8 cellular contexts compared by ENCODE assay signal in genomic region chr15:69298697-69299441, GRCh38. TPM values are rescaled to one million over a fixed set of nuclear protein-coding genes. Genes with fewer than 3 reads are reported as not detected.
DNase-seq lines count a peak whose midpoint lies in the region; ATAC-seq and TF ChIP-seq lines count a peak whose summit lies in the region.

Gene PAQR5 (plus strand): TSS chr15:69298912. CDS start chr15:69360081, 61,169 bp downstream.

- H3K27me3 ChIP-seq in HUES6 (ENCODE audit: control insufficient read depth, insufficient read depth, low read length) = peaks cover 63% of the 10 kb centered on the region
- peaks cover 27% of the 10 kb centered on the region for H3K27me3 ChIP-seq in trophoblast cell (ENCODE audit: insufficient read depth, low read length)

- CTCF ChIA-PET in activated B cell treated with CpG ODN at 0.5 μM for 24 hours (lab: Charles Lee) = no interaction called here

- no peak within 1 kb of the TSS for H3K23ac ChIP-seq in trophoblast cell (ENCODE audit: low read length)

- H3K9me3 Mint-ChIP-seq in CD14-positive monocyte (peaks cover 0 to 10% (median 1%) of the 10 kb centered on the region in 7 donors), activated B cell treated with CpG ODN at 0.5 μM for 24 hours (no peaks in the 10 kb centered on the region), glutamatergic neuron (ENCODE audit: unreplicated experiment) (no peaks in the 10 kb centered on the region)

- H3K4me3 ChIP-seq in HUES6 (ENCODE audit: low read depth, low read length) = peak within 1 kb of the TSS; percentile 73
- H3K4me3 ChIP-seq in trophoblast cell (ENCODE audit: low read depth, low read length) = peak within 1 kb of the TSS; percentile 63

- no peak within 1 kb of the TSS for H2AK5ac ChIP-seq in trophoblast cell (ENCODE audit: low read length)

- no peak within 1 kb of the TSS for H3K27ac ChIP-seq in HUES6 (ENCODE audit: low read depth, low read length)
- H3K27ac ChIP-seq in trophoblast cell (ENCODE audit: low read depth, low read length) = no peak within 1 kb of the TSS

- H3K18ac ChIP-seq in trophoblast cell (ENCODE audit: low read length) = no peak within 1 kb of the TSS

- no peaks in the 10 kb centered on the region for H3K9me3 ChIP-seq in HUES6 (ENCODE audit: control insufficient read depth, insufficient read depth, low read depth, low read length)
- peaks cover 2% of the 10 kb centered on the region for H3K9me3 ChIP-seq in trophoblast cell (ENCODE audit: insufficient read depth, low read depth, low read length)

- H3K27me3 Mint-ChIP-seq in CD14-positive monocyte (ENCODE audit: low read depth in 3 of 3) (peaks cover 44 to 61% (median 53%) of the 10 kb centered on the region in 3 donors), activated B cell treated with CpG ODN at 0.5 μM for 24 hours (peaks cover 49% of the 10 kb centered on the region), glutamatergic neuron (ENCODE audit: unreplicated experiment) (peaks cover 2% of the 10 kb centered on the region)

- POLR2A ChIA-PET in activated B cell treated with CpG ODN at 0.5 μM for 24 hours (lab: Charles Lee) = no interaction called here

- no peak within 1 kb of the TSS for H2BK12ac ChIP-seq in trophoblast cell (ENCODE audit: low read length)

- no peak within 1 kb of the TSS for H2BK120ac ChIP-seq in trophoblast cell (ENCODE audit: insufficient read depth, low read length, poor library complexity)

- H2AFZ ChIP-seq in trophoblast cell (ENCODE audit: insufficient read depth, low read length, poor library complexity) = peak within 1 kb of the TSS; percentile 13

- intact Hi-C loops in CD14-positive monocyte (cut with micrococcal nuclease) = no loop called here
- intact Hi-C loops in activated B cell treated with CpG ODN at 0.5 μM for 24 hours (cut with micrococcal nuclease) = no loop called here

- no peaks in the 10 kb centered on the region for H3K36me3 ChIP-seq in HUES6 (ENCODE audit: control insufficient read depth, insufficient read depth, low read length)
- no peaks in the 10 kb centered on the region for H3K36me3 ChIP-seq in trophoblast cell (ENCODE audit: control insufficient read depth in 1 of 2, insufficient read depth in 2 of 2, low read length in 2 of 2)

- H3K9ac ChIP-seq in HUES6 (ENCODE audit: low read length) = peak within 1 kb of the TSS; percentile 5
- H3K9ac ChIP-seq in trophoblast cell (ENCODE audit: low read length) = no peak within 1 kb of the TSS

- H3K4me1 Mint-ChIP-seq in CD14-positive monocyte (peaks cover 6% of the 10 kb centered on the region), activated B cell treated with CpG ODN at 0.5 μM for 24 hours (peaks cover 5% of the 10 kb centered on the region), glutamatergic neuron (ENCODE audit: low read depth, unreplicated experiment) (no peaks in the 10 kb centered on the region)

- ATAC-seq in activated B cell treated with CpG ODN at 0.5 μM for 24 hours (ENCODE audit: low read depth) (peak; percentile 31), HG02973 (IDR thresholded peaks at IDR 0.05; ENCODE audit: unreplicated experiment) (no peak), HG02981 (IDR thresholded peaks at IDR 0.05; ENCODE audit: unreplicated experiment) (no peak)

- no peak within 1 kb of the TSS for H4K8ac ChIP-seq in trophoblast cell (ENCODE audit: low read depth, low read length)

- no peak within 1 kb of the TSS for H3K4ac ChIP-seq in trophoblast cell (ENCODE audit: low read depth, low read length)

- TF ChIP-seq CTCF in CD14-positive monocyte (IDR thresholded peaks at IDR 0.05) (no peak), activated B cell treated with CpG ODN at 0.5 μM for 24 hours (IDR thresholded peaks at IDR 0.05) (no peak), glutamatergic neuron (IDR thresholded peaks at IDR 0.05; ENCODE audit: partially characterized antibody, unreplicated experiment) (no peak)

- no CpG with 5 or more reads among the region's 74 CpGs for WGBS in trophoblast cell (ENCODE audit: extremely low coverage, insufficient coverage, insufficient read length)

- no peak within 1 kb of the TSS for H4K12ac ChIP-seq in trophoblast cell (ENCODE audit: low read depth, low read length)

- H4K91ac ChIP-seq in trophoblast cell (ENCODE audit: low read depth, low read length) = no peak within 1 kb of the TSS

- no peaks in the 10 kb centered on the region for H3K79me2 ChIP-seq in trophoblast cell (ENCODE audit: control insufficient read depth, insufficient read depth, low read length, poor library complexity)

- H3K4me3 Mint-ChIP-seq in CD14-positive monocyte (peak within 1 kb of the TSS; percentile 68 to 90), activated B cell treated with CpG ODN at 0.5 μM for 24 hours (peak within 1 kb of the TSS; percentile 55), glutamatergic neuron (ENCODE audit: unreplicated experiment) (peak within 1 kb of the TSS; percentile 61)

- H3K36me3 Mint-ChIP-seq in CD14-positive monocyte (peaks cover 0 to 3% of the 10 kb centered on the region in 2 donors), activated B cell treated with CpG ODN at 0.5 μM for 24 hours (ENCODE audit: low read depth) (no peaks in the 10 kb centered on the region), glutamatergic neuron (ENCODE audit: unreplicated experiment) (peaks cover 4% of the 10 kb centered on the region)

- peaks cover 16% of the 10 kb centered on the region for H3K4me1 ChIP-seq in HUES6 (ENCODE audit: control insufficient read depth, insufficient read depth, low read length)
- peaks cover 2 to 6% of the 10 kb centered on the region in 2 experiments for H3K4me1 ChIP-seq in trophoblast cell (ENCODE audit: control insufficient read depth in 1 of 2, insufficient read depth in 2 of 2, low read length in 2 of 2)

- DNase-seq in CD14-positive monocyte (ENCODE audit: low spot score) (no peak), activated B cell treated with CpG ODN at 0.5 μM for 24 hours (no peak), glutamatergic neuron (peak; percentile 34), trophoblast cell (peak in 1 of 2 donors; percentile 66), globus pallidus (ENCODE audit: low spot score) (no peak)

- H3K79me1 ChIP-seq in trophoblast cell (ENCODE audit: low read length) = no peaks in the 10 kb centered on the region

- no peak within 1 kb of the TSS for H3K14ac ChIP-seq in trophoblast cell (ENCODE audit: low read length)

- H2BK5ac ChIP-seq in trophoblast cell (ENCODE audit: low read depth, low read length, poor library complexity) = no peak within 1 kb of the TSS

- H3K27ac Mint-ChIP-seq in CD14-positive monocyte (no peak within 1 kb of the TSS), activated B cell treated with CpG ODN at 0.5 μM for 24 hours (no peak within 1 kb of the TSS), glutamatergic neuron (ENCODE audit: unreplicated experiment) (no peak within 1 kb of the TSS)

- peak within 1 kb of the TSS; percentile 90 for H3K4me2 ChIP-seq in trophoblast cell (ENCODE audit: low read length)

RNA-seq across cellular contexts. Expression of gene PAQR5, which starts in this region (rescaled TPM):
- polyA plus RNA-seq in CD14-positive monocyte = not detected
- total RNA-seq in activated B cell treated with CpG ODN at 0.5 μM for 24 hours (not detected in 2 replicates), glutamatergic neuron (ENCODE audit: unreplicated experiment) (not detected)
- polyA plus RNA-seq in trophoblast cell (2013) = 0.04 and 0.08 TPM in 2 replicates

Comparison
In these comparisons a context has a peak if more than half of its experiments do, and no peak if none do; other contexts are left out.
1. Peak in ATAC-seq in activated B cell treated with CpG ODN at 0.5 μM for 24 hours; RNA of the gene not detected or under 1 TPM.
2. Peak in DNase-seq in glutamatergic neuron; RNA of the gene not detected or under 1 TPM.